1 cellular context compared by ENCODE assay signal in genomic region chr1:3323021-3323790, GRCh38.
A peak's percentile ranks its signal among the peaks of the same experiment; 100 is the strongest.
TF ChIP-seq lines count a peak whose summit lies in the region.

No MANE protein-coding gene starts in this region.

TF ChIP-seq in HepG2, 621 proteins besides CTCF, POLR2A, EP300 and RAD21 (continued from another document):
- TF ChIP-seq ZBTB46 (CRISPR knock-in tag; IDR thresholded peaks at IDR 0.05; ENCODE audit: borderline replicate concordance) (no peak), FOXJ3 (CRISPR knock-in tag; IDR thresholded peaks at IDR 0.05; ENCODE audit: borderline replicate concordance) (no peak), ZNF333 (CRISPR knock-in tag; IDR thresholded peaks at IDR 0.05; ENCODE audit: borderline replicate concordance) (no peak), ZSCAN30 (CRISPR knock-in tag; IDR thresholded peaks at IDR 0.05) (no peak), PRMT3 (CRISPR knock-in tag; IDR thresholded peaks at IDR 0.05; ENCODE audit: borderline replicate concordance, low read depth) (no peak), ZNF574 (CRISPR knock-in tag; IDR thresholded peaks at IDR 0.05) (peak; percentile 44; the same call in 1 of the 2 replicates), MXI1 (IDR thresholded peaks at IDR 0.05; ENCODE audit: borderline replicate concordance, low read depth, low read length) (no peak; the same call in 2 of the 3 replicates), PRDM10 (CRISPR knock-in tag; IDR thresholded peaks at IDR 0.05; ENCODE audit: low read depth) (no peak), GABPA (IDR thresholded peaks at IDR 0.05; ENCODE audit: low read depth, low read length) (no peak), GABPA (CRISPR knock-in tag; IDR thresholded peaks at IDR 0.05; ENCODE audit: low read depth) (peak; percentile 51; the same call in 1 of the 2 replicates), ZBTB10 (CRISPR knock-in tag; IDR thresholded peaks at IDR 0.05; ENCODE audit: borderline replicate concordance) (peak; percentile 29; the same call in 1 of the 2 replicates), KDM2A (CRISPR knock-in tag; IDR thresholded peaks at IDR 0.05; ENCODE audit: borderline replicate concordance, low read depth) (no peak), SNRNP70 (IDR thresholded peaks at IDR 0.05; ENCODE audit: low read depth, low read length) (no peak), ZBTB43 (CRISPR knock-in tag; conservative IDR thresholded peaks at IDR 0.05) (no peak; the same call in 1 of the 2 replicates), DZIP1 (CRISPR knock-in tag; IDR thresholded peaks at IDR 0.05) (no peak), SP1 (IDR thresholded peaks at IDR 0.05) (no peak), SP1 (CRISPR knock-in tag; IDR thresholded peaks at IDR 0.05) (no peak), MIER2 (CRISPR knock-in tag; IDR thresholded peaks at IDR 0.05) (no peak), ZNF766 (CRISPR knock-in tag; IDR thresholded peaks at IDR 0.05; ENCODE audit: borderline replicate concordance) (no peak; the same call in 1 of the 2 replicates), MTF2 (CRISPR knock-in tag; IDR thresholded peaks at IDR 0.05; ENCODE audit: borderline replicate concordance) (no peak), ZBTB3 (CRISPR knock-in tag; IDR thresholded peaks at IDR 0.05; ENCODE audit: borderline replicate concordance, low read depth) (no peak)
